ENCODE assay signal across 1 cellular context in genomic region chr6:63663882-63664281, GRCh38.
TF ChIP-seq lines count a peak whose summit lies in the region.

No MANE protein-coding gene starts in this region.

TF ChIP-seq in A549, 52 proteins besides CTCF, POLR2A, EP300 and RAD21 (continued from another document):
- TF ChIP-seq ELK1 (IDR thresholded peaks at IDR 0.05; ENCODE audit: low read depth, low read length) = no peak
- TF ChIP-seq GATA3 (IDR thresholded peaks at IDR 0.05; ENCODE audit: borderline replicate concordance) = no peak
- no peak for TF ChIP-seq BCL3 (IDR thresholded peaks at IDR 0.05)
- no peak for TF ChIP-seq PHF8 (IDR thresholded peaks at IDR 0.05; ENCODE audit: borderline replicate concordance, low read depth)
- TF ChIP-seq CBX8 (IDR thresholded peaks at IDR 0.05) = no peak
